Comparison of ENCODE assay signal across 8 cellular contexts in the genomic region with DNA sequence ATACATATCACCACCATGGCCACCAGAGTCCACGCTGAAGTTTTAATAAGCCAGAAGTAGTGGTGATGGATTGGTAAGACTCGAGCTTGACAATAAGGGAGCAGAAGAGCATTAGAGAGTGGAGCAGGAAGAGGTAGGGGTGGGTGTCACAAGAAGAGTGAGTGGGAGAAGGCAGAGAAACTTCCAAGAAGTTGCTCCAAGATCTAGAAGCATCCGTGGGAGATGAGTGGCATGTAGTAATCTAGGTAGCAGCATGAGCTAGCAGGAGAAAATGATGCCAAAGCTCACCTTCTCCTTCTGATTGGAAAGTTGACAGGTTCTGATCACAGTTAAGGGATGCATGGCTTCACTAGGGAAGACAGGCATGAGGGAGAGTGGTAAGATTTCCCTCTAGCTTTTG.
"Had no signal": no experiment of that assay in that cellular context is flagged by ENCODE, and none has a peak within 500 bp of the region (broad histone marks: within the 10 kb centered on the region; RNA-seq: fewer than 3 reads in every experiment).

No MANE protein-coding gene starts in this region.

- H3K4me2 ChIP-seq: GM23338 had no signal

- H3K4me1 ChIP-seq: HAP-1 had no signal

- FAIRE-seq: HTR-8/SVneo, K562 had no signal

- H3K27ac Mint-ChIP-seq: GM23338 had no signal

- ATAC-seq: GM23338, HCT116, K562 had no signal

- H2AFZ ChIP-seq: GM23338 had no signal

- H3K36me3 ChIP-seq: HAP-1 had no signal

- H3K9me3 Mint-ChIP-seq: GM23338 had no signal

- H3K4me3 Mint-ChIP-seq: GM23338 had no signal

- H3K4me3 ChIP-seq: GM23338, HAP-1, K562 had no signal

- DNase-seq: H7, IMR-90, KG1 had no signal

- H3K9me3 ChIP-seq: HAP-1 had no signal
